In the genomic region with DNA sequence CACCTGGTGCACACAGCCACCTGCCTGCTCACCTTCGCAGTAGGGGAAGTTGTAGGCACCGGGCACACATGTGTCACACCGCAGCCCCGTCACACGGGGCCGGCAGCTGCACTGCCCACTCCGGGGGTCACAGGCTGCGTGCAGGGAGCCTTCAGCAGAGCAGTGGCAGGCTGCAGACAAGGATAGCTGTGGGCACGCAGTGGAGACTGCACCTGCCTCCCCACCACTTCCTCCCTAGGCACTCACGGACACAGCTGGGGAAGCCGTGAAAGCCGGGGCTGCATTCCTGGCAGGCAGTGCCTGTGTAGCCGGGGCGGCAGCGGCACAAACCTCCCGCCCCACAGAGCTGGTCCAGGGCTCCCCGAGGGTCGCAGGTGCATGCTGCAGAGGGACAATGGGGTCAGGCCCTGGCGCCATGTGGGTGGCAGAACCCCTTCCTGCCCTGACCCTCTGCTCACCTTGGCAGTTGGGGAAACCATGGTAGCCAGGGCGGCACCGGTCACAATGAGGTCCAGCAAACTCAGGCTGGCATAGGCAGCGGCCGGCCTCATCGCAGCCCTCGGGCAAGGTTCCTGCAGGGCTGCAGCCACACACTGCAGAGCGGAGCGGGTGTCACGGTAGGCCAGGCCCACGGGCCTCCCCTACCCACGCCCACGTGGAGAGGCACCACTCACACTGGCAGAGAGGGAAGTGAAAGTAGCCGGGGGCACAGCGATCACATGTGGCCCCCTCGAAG, we compare ENCODE assay signal across 13 cellular contexts. TPM values are rescaled to one million over a fixed set of nuclear protein-coding genes. Genes with fewer than 3 reads are reported as not detected.
DNase-seq lines count a peak whose midpoint lies in the region; ATAC-seq, FAIRE-seq and TF ChIP-seq lines count a peak whose summit lies in the region.
"Had no signal": no experiment of that assay in that cellular context is flagged by ENCODE, and none has a peak within 500 bp of the region (broad histone marks: within the 10 kb centered on the region; RNA-seq: fewer than 3 reads in every experiment).

No MANE protein-coding gene starts in this region.

- H3K79me2 ChIP-seq in GM12878 (ENCODE audit: control insufficient read depth, insufficient read depth, low read length), result no peaks in the 10 kb centered on the region

- H3K27me3 ChIP-seq in GM12878 (replicated peaks in 1 of 2; ENCODE audit: control insufficient read depth in 2 of 2, insufficient read depth in 2 of 2, low read length in 1 of 2), result no peaks in the 10 kb centered on the region
- H3K27me3 ChIP-seq in MG63, result no peaks in the 10 kb centered on the region
- H3K27me3 ChIP-seq: right atrium auricular region had no signal

- H3K9ac ChIP-seq in GM12878 (ENCODE audit: control insufficient read depth, insufficient read depth, low read length), result no peak overlapping the region

- H3K36me3 Mint-ChIP-seq in activated T-cell treated with anti-CD3 and anti-CD28 coated beads, Interleukin-2, amount 50 U/mL, for 24 hours (ENCODE audit: low read depth), result no peaks in the 10 kb centered on the region

- H2AFZ ChIP-seq in GM12878 (ENCODE audit: control insufficient read depth, low read depth, low read length), result peak overlapping the region; percentile 10; the same call in 1 of the 2 replicates

- peak; percentile 8; the same call in 1 of the 2 replicates for TF ChIP-seq POLR2A in GM12878 (IDR thresholded peaks at IDR 0.05; ENCODE audit: low read depth, low read length)

- peak in 1 of 2 experiments; percentile 77; a peak in 2 of 4 replicates for TF ChIP-seq EP300 in GM12878 (IDR thresholded peaks at IDR 0.05; ENCODE audit: borderline replicate concordance in 1 of 2, control insufficient read depth in 1 of 2, low read depth in 2 of 2, low read length in 2 of 2)

- intact Hi-C loops in left ventricle myocardium superior (cut with micrococcal nuclease), result no loop called here
- intact Hi-C loops in Right ventricle myocardium superior (cut with DNase I), result no loop called here
- intact Hi-C loops in GM12878 (cut with micrococcal nuclease; ENCODE audit: unreplicated experiment), result no loop called here

- TF ChIP-seq CTCF in GM12878 (IDR thresholded peaks at IDR 0.05 in 2 of 3, conservative IDR thresholded peaks at IDR 0.05 in 1 of 3; ENCODE audit: control insufficient read depth in 2 of 3, extremely low read depth in 1 of 3, insufficient read depth in 1 of 3, low read depth in 3 of 3, low read length in 3 of 3), result no peak

- H3K4me1 Mint-ChIP-seq in activated T-cell treated with anti-CD3 and anti-CD28 coated beads, Interleukin-2, amount 50 U/mL, for 24 hours (ENCODE audit: low read depth), result no peaks in the 10 kb centered on the region

- H3K27me3 Mint-ChIP-seq in activated T-cell treated with anti-CD3 and anti-CD28 coated beads, Interleukin-2, amount 50 U/mL, for 24 hours, result peaks cover 25% of the 10 kb centered on the region

- 3% methylated on average over 34 of the region's 34 CpGs for WGBS in GM12878 (ENCODE audit: insufficient coverage, insufficient replicate concordance, low lambda C conversion rate, missing lambda C conversion rate)

- POLR2A ChIA-PET in GM12878 (lab: Charles Lee), result interaction anchor here (0.6 kb wide), 1 partner anchor 341 kb away, joined by 3 read pairs; no protein-coding TSS in a partner anchor

- H3K36me3 ChIP-seq in GM12878 (ENCODE audit: control insufficient read depth in 2 of 2, insufficient read depth in 2 of 2, low read length in 1 of 2) (no peaks in the 10 kb centered on the region), MG63 (peaks cover 58% of the 10 kb centered on the region)

- peaks cover 3% of the 10 kb centered on the region for H3K9me3 ChIP-seq in GM12878 (replicated peaks; ENCODE audit: control insufficient read depth, insufficient read depth, low read length)
- 0 out of 2 replicates have a peak, but pooled peaks cover 2% of the 10 kb centered on the region for H3K9me3 ChIP-seq in MG63
- H3K9me3 ChIP-seq: right atrium auricular region had no signal

- SMC1A ChIA-PET in GM12878 (lab: Charles Lee; ENCODE audit: uncharacterized antibody, unreplicated experiment), result no interaction called here

- H3K4me2 ChIP-seq in GM12878 (ENCODE audit: control insufficient read depth, insufficient read depth), result peak overlapping the region; percentile 82

- in situ Hi-C loops in GM12878 (cut with MboI), result no loop called here

- RAD21 ChIA-PET in GM12878 (lab: Charles Lee; ENCODE audit: unreplicated experiment), result no interaction called here

- no peak overlapping the region for H3K4me3 Mint-ChIP-seq in activated T-cell treated with anti-CD3 and anti-CD28 coated beads, Interleukin-2, amount 50 U/mL, for 24 hours

- no peaks in the 10 kb centered on the region for H4K20me1 ChIP-seq in GM12878 (ENCODE audit: control insufficient read depth, insufficient read depth)

- no peak for FAIRE-seq in GM12878 (lab: Jason Lieb, UNC)

- DNase-seq in left ventricle myocardium superior (peak; percentile 21), Right ventricle myocardium superior (no peak), GM12878 (ENCODE audit: low read depth, low spot score) (peak; percentile 36), ureter (ENCODE audit: low spot score) (no peak), foreskin melanocyte (no peak), MG63 (no peak)
- DNase-seq in activated T-cell treated with anti-CD3 and anti-CD28 coated beads, Interleukin-2, amount 50 U/mL, for 24 hours, result no peak
- DNase-seq: activated CD4-positive, alpha-beta T cell treated with anti-CD3 and anti-CD28 coated beads, Interleukin-2, amount 50 U/mL, for 4 hours; DMS79; H7; NCI-H524 had no signal

- H3K9me3 Mint-ChIP-seq in activated T-cell treated with anti-CD3 and anti-CD28 coated beads, Interleukin-2, amount 50 U/mL, for 24 hours, result no peaks in the 10 kb centered on the region

- peak overlapping the region; percentile 23; the same call in 1 of the 2 replicates for H3K4me3 ChIP-seq in GM12878
- H3K4me3 ChIP-seq in MG63, result no peak overlapping the region
- H3K4me3 ChIP-seq: right atrium auricular region had no signal

- peaks cover 37% of the 10 kb centered on the region for H3K4me1 ChIP-seq in GM12878 (ENCODE audit: control insufficient read depth, insufficient read depth, low read length)
- H3K4me1 ChIP-seq: right atrium auricular region had no signal

- H3K27ac ChIP-seq in GM12878 (ENCODE audit: control insufficient read depth, insufficient read depth), result peak overlapping the region; percentile 81
- H3K27ac ChIP-seq: right atrium auricular region had no signal

- CTCF ChIA-PET in GM12878 (lab: Yijun Ruan, JAX), result interaction anchor here (0.7 to 1.0 kb wide), 3 partner anchors 27 to 107 kb away, joined by 3 to 5 read pairs (median 4); no protein-coding TSS in a partner anchor

- no peak for TF ChIP-seq RAD21 in GM12878 (IDR thresholded peaks at IDR 0.05; ENCODE audit: insufficient read depth, low read depth, low read length)

- no TSS peak for BruUV-seq in GM12878 (replicated peaks; lab: Mats Ljungman, UMichigan)

- H3K27ac Mint-ChIP-seq in activated T-cell treated with anti-CD3 and anti-CD28 coated beads, Interleukin-2, amount 50 U/mL, for 24 hours, result no peak overlapping the region

- no peak for ATAC-seq in left ventricle myocardium superior
- ATAC-seq in Right ventricle myocardium superior (ENCODE audit: poor library complexity), result no peak
- ATAC-seq in HG03175 (IDR thresholded peaks at IDR 0.05; ENCODE audit: unreplicated experiment), result peak; percentile 46
- peak; percentile 60 for ATAC-seq in GM12878

RNA-seq across cellular contexts. Expression of a gene that starts 29.4 kb away (rescaled TPM):
- 110 TPM for total RNA-seq in left ventricle myocardium superior
- 79.6 TPM for total RNA-seq in Right ventricle myocardium superior
- 2.5 and 3.7 TPM in 2 replicates for total RNA-seq in GM12878 (2013; cell fraction: nucleolus; rRNA removed)
- total RNA-seq in GM12878 (2014; rRNA removed), result 0.62 and 1.5 TPM in 2 replicates
- total RNA-seq in GM12878 (2014; rRNA removed; fragmentation: Illumina TruSeq; extraction: Trizol), result 0.09 and 0.28 TPM in 2 replicates
- 1.4 and 2.2 TPM in 2 replicates for total RNA-seq in GM12878 (2021)
- 0.56 TPM for polyA plus RNA-seq in GM12878 (2011; ENCODE audit: low read depth)
- polyA plus RNA-seq in GM12878 (2011; rRNA removed), result not detected in 2 replicates
- polyA plus RNA-seq in GM12878 (2011; cell fraction: cytosol; rRNA removed), result 0.06 and 0.12 TPM in 2 replicates
- 2.4 and 3.6 TPM in 2 replicates for polyA plus RNA-seq in GM12878 (2011; cell fraction: nucleus; rRNA removed)
- polyA plus RNA-seq in GM12878 (2012), result 2.4 and 2.6 TPM in 2 replicates
- polyA plus RNA-seq in GM12878 (2014; fragmentation: Illumina TruSeq; extraction: Trizol), result 0.62 TPM in 1 of 2 replicates, not detected in the other
- not detected for polyA plus RNA-seq in GM12878 (2014; fragmentation: Nextera tagmentation; extraction: Ambion mirVana)
- polyA plus RNA-seq in GM12878 (2014; rRNA removed), result 1.0 and 3.1 TPM in 2 replicates
- polyA plus RNA-seq in GM12878 (2016; fragmentation: Nextera tagmentation; extraction: Ambion mirVana), result 1 to 10 TPM; 1.6 TPM
- under 0.01 and 0.29 TPM in 2 replicates for polyA minus RNA-seq in GM12878 (2011; rRNA and poly(A)+ RNA removed)
- polyA minus RNA-seq in GM12878 (2011; cell fraction: cytosol; rRNA and poly(A)+ RNA removed), result 0.27 and 2.3 TPM in 2 replicates
- 0.24 and 2.1 TPM in 2 replicates for polyA minus RNA-seq in GM12878 (2011; cell fraction: nucleus; rRNA and poly(A)+ RNA removed)
- 433 TPM for total RNA-seq in ureter
- total RNA-seq in MG63 (2014; rRNA removed; shearing (Covaris generic); ENCODE audit: low replicate concordance), result 12.8 and 22.2 TPM in 2 replicates

RNA-seq across cellular contexts. Expression of a gene that starts 34.9 kb away (rescaled TPM):
- total RNA-seq in left ventricle myocardium superior (75.5 TPM), Right ventricle myocardium superior (68.5 TPM), GM12878 (2014; rRNA removed) (148 and 160 TPM in 2 replicates), GM12878 (2014; rRNA removed; fragmentation: Illumina TruSeq; extraction: Trizol) (43.3 and 53.3 TPM in 2 replicates), GM12878 (2021) (117 and 125 TPM in 2 replicates), ureter (72.6 TPM)
- total RNA-seq in GM12878 (2013; cell fraction: nucleolus; rRNA removed), result 20.8 and 22.6 TPM in 2 replicates
- polyA plus RNA-seq in GM12878 (2011; ENCODE audit: low read depth), result 17.4 TPM
- polyA plus RNA-seq in GM12878 (2011; rRNA removed) (33.1 and 67.0 TPM in 2 replicates), GM12878 (2014; fragmentation: Illumina TruSeq; extraction: Trizol) (10.2 and 34.3 TPM in 2 replicates), GM12878 (2014; fragmentation: Nextera tagmentation; extraction: Ambion mirVana) (10 to 100 TPM in 1 of 2 experiments, 1 to 10 TPM in 1; 3.4 to 13.6 TPM), GM12878 (2014; rRNA removed) (150 and 181 TPM in 2 replicates), GM12878 (2016; fragmentation: Nextera tagmentation; extraction: Ambion mirVana) (100 to 1,000 TPM; 207 to 213 TPM)
- polyA plus RNA-seq in GM12878 (2011; cell fraction: cytosol; rRNA removed), result 84.8 and 158 TPM in 2 replicates
- polyA plus RNA-seq in GM12878 (2011; cell fraction: nucleus; rRNA removed), result 104 and 164 TPM in 2 replicates
- polyA plus RNA-seq in GM12878 (2012), result 51.6 and 61.0 TPM in 2 replicates
- 28.0 and 62.4 TPM in 2 replicates for polyA minus RNA-seq in GM12878 (2011; rRNA and poly(A)+ RNA removed)
- polyA minus RNA-seq in GM12878 (2011; cell fraction: cytosol; rRNA and poly(A)+ RNA removed), result 30.9 and 42.4 TPM in 2 replicates
- polyA minus RNA-seq in GM12878 (2011; cell fraction: nucleus; rRNA and poly(A)+ RNA removed), result 30.0 and 51.8 TPM in 2 replicates
- total RNA-seq in MG63 (2014; rRNA removed; shearing (Covaris generic); ENCODE audit: low replicate concordance), result 264 and 328 TPM in 2 replicates

RNA-seq across cellular contexts. Expression of a gene that starts 49.2 kb away (rescaled TPM):
- total RNA-seq in left ventricle myocardium superior (693 TPM), Right ventricle myocardium superior (732 TPM), GM12878 (2014; rRNA removed) (1,780 and 2,320 TPM in 2 replicates), GM12878 (2014; rRNA removed; fragmentation: Illumina TruSeq; extraction: Trizol) (1,442 and 1,474 TPM in 2 replicates), GM12878 (2021) (2,559 and 2,687 TPM in 2 replicates), ureter (1,691 TPM)
- 61.8 and 129 TPM in 2 replicates for total RNA-seq in GM12878 (2013; cell fraction: nucleolus; rRNA removed)
- 2,747 TPM for polyA plus RNA-seq in GM12878 (2011; ENCODE audit: low read depth)
- polyA plus RNA-seq in GM12878 (2011; rRNA removed) (2,814 and 4,987 TPM in 2 replicates), GM12878 (2014; fragmentation: Illumina TruSeq; extraction: Trizol) (536 and 1,536 TPM in 2 replicates), GM12878 (2014; fragmentation: Nextera tagmentation; extraction: Ambion mirVana) (1,000 to 10,000 TPM; 3,290 to 4,046 TPM), GM12878 (2014; rRNA removed) (3,245 and 4,075 TPM in 2 replicates), GM12878 (2016; fragmentation: Nextera tagmentation; extraction: Ambion mirVana) (1,000 to 10,000 TPM; 1,499 to 1,551 TPM)
- polyA plus RNA-seq in GM12878 (2011; cell fraction: cytosol; rRNA removed), result 6,140 and 7,792 TPM in 2 replicates
- polyA plus RNA-seq in GM12878 (2011; cell fraction: nucleus; rRNA removed), result 2,850 and 3,668 TPM in 2 replicates
- polyA plus RNA-seq in GM12878 (2012), result 5,611 and 6,669 TPM in 2 replicates
- 1,684 and 1,838 TPM in 2 replicates for polyA minus RNA-seq in GM12878 (2011; rRNA and poly(A)+ RNA removed)
- polyA minus RNA-seq in GM12878 (2011; cell fraction: cytosol; rRNA and poly(A)+ RNA removed), result 394 and 397 TPM in 2 replicates
- 438 and 503 TPM in 2 replicates for polyA minus RNA-seq in GM12878 (2011; cell fraction: nucleus; rRNA and poly(A)+ RNA removed)
- total RNA-seq in MG63 (2014; rRNA removed; shearing (Covaris generic); ENCODE audit: low replicate concordance), result 2,164 and 3,269 TPM in 2 replicates

Comparison
In these comparisons a context has a peak if more than half of its experiments do, and no peak if none do; other contexts are left out.
1. DNase-seq: peak in left ventricle myocardium superior (single experiment) and GM12878 (single experiment); none in Right ventricle myocardium superior (single experiment), activated T-cell treated with anti-CD3 and anti-CD28 coated beads, Interleukin-2, amount 50 U/mL, for 24 hours (single experiment), ureter (single experiment), foreskin melanocyte (single experiment) and MG63 (single experiment).
2. ATAC-seq: peak in HG03175 (single experiment) and GM12878 (single experiment); none in left ventricle myocardium superior (single experiment) and Right ventricle myocardium superior (single experiment).